Comparison of ENCODE assay signal across 19 cellular contexts in genomic region chr12:64655141-64655540, GRCh38. TPM values are rescaled to one million over a fixed set of nuclear protein-coding genes. Genes with fewer than 3 reads are reported as not detected.
DNase-seq lines count a peak whose midpoint lies in the region; ATAC-seq and TF ChIP-seq lines count a peak whose summit lies in the region.
"Had no signal": no experiment of that assay in that cellular context is flagged by ENCODE, and none has a peak within 500 bp of the region (broad histone marks: within the 10 kb centered on the region; RNA-seq: fewer than 3 reads in every experiment).

No MANE protein-coding gene starts in this region.

- no peaks in the 10 kb centered on the region for H3K27me3 Mint-ChIP-seq in CD4-positive, CD25-positive, alpha-beta regulatory T cell
- H3K27me3 Mint-ChIP-seq in Caco-2 (ENCODE audit: insufficient read depth, unreplicated experiment), result no peaks in the 10 kb centered on the region
- no peaks in the 10 kb centered on the region for H3K27me3 Mint-ChIP-seq in activated naive CD8-positive, alpha-beta T cell treated with anti-CD3 and anti-CD28 coated beads for 36 hours
- H3K27me3 Mint-ChIP-seq in naive thymus-derived CD4-positive, alpha-beta T cell, result no peaks in the 10 kb centered on the region
- H3K27me3 Mint-ChIP-seq: activated CD4-positive, alpha-beta T cell treated with anti-CD3 and anti-CD28 coated beads, Interleukin-2, amount 10 ng/mL, durations not matched to agents 24 days and 14 days had no signal

- no peak overlapping the region for H3K4me3 ChIP-seq in CD4-positive, CD25-positive, alpha-beta regulatory T cell (ENCODE audit: low read depth, low read length)
- H3K4me3 ChIP-seq in Caco-2 (ENCODE audit: low read depth, low read length) (no peak overlapping the region), tibial nerve (no peak overlapping the region)
- H3K4me3 ChIP-seq in naive thymus-derived CD4-positive, alpha-beta T cell (ENCODE audit: low read length), result no peak overlapping the region
- H3K4me3 ChIP-seq: lower lobe of right lung had no signal

- intact Hi-C loops in Caco-2 (cut with micrococcal nuclease; ENCODE audit: unreplicated experiment), result loop anchor here (1.0 kb wide), 1 partner anchor 30 kb away; no protein-coding TSS in a partner anchor
- intact Hi-C loops in naive thymus-derived CD4-positive, alpha-beta T cell (cut with micrococcal nuclease), result loop anchor here in 1 of 2 donors (2.0 to 5.0 kb wide), 2 partner anchors 14 to 42 kb away; no protein-coding TSS in a partner anchor

- no peaks in the 10 kb centered on the region for H3K9me3 Mint-ChIP-seq in CD4-positive, CD25-positive, alpha-beta regulatory T cell
- H3K9me3 Mint-ChIP-seq in Caco-2 (ENCODE audit: unreplicated experiment), result no peaks in the 10 kb centered on the region
- H3K9me3 Mint-ChIP-seq in activated naive CD8-positive, alpha-beta T cell treated with anti-CD3 and anti-CD28 coated beads for 36 hours, result peaks cover 2% of the 10 kb centered on the region
- peaks cover 0 to 2% (median 0%) of the 10 kb centered on the region in 11 donors for H3K9me3 Mint-ChIP-seq in naive thymus-derived CD4-positive, alpha-beta T cell
- H3K9me3 Mint-ChIP-seq: activated CD4-positive, alpha-beta T cell treated with anti-CD3 and anti-CD28 coated beads, Interleukin-2, amount 10 ng/mL, durations not matched to agents 24 days and 14 days had no signal

- BruUV-seq in Caco-2 (replicated peaks; lab: Mats Ljungman, UMichigan), result no TSS peak

- CTCF ChIA-PET in Caco-2 (lab: Charles Lee), result no interaction called here
- CTCF ChIA-PET in naive thymus-derived CD4-positive, alpha-beta T cell (lab: Charles Lee), result interaction anchor here (0.6 to 1.2 kb wide), 2 partner anchors 24 to 42 kb away, joined by 3 to 4 read pairs; no protein-coding TSS in a partner anchor

- POLR2A ChIA-PET in Caco-2 (lab: Charles Lee), result no interaction called here
- POLR2A ChIA-PET in naive thymus-derived CD4-positive, alpha-beta T cell (lab: Charles Lee), result interaction anchor here (0.6 to 1.0 kb wide), 3 partner anchors 44 to 193 kb away, joined by 3 read pairs; no protein-coding TSS in a partner anchor

- H3K4me1 ChIP-seq in CD4-positive, CD25-positive, alpha-beta regulatory T cell (ENCODE audit: control insufficient read depth, insufficient read depth, low read length, poor library complexity, severe bottlenecking), result peaks cover 90% of the 10 kb centered on the region
- peaks cover 54% of the 10 kb centered on the region for H3K4me1 ChIP-seq in Caco-2
- peaks cover 57 to 76% of the 10 kb centered on the region in 2 donors for H3K4me1 ChIP-seq in naive thymus-derived CD4-positive, alpha-beta T cell (ENCODE audit: control insufficient read depth in 2 of 2, insufficient read depth in 2 of 2, low read length in 2 of 2)
- peaks cover 0 to 9% (median 3%) of the 10 kb centered on the region in 4 donors for H3K4me1 ChIP-seq in tibial nerve

- H3K36me3 ChIP-seq in CD4-positive, CD25-positive, alpha-beta regulatory T cell (ENCODE audit: control insufficient read depth, insufficient read depth, low read length), result peaks cover 23% of the 10 kb centered on the region
- H3K36me3 ChIP-seq in Caco-2 (ENCODE audit: control insufficient read depth, insufficient read depth, low read length) (no peaks in the 10 kb centered on the region; the same call in 1 of the 2 replicates), tibial nerve (no peaks in the 10 kb centered on the region)
- peaks cover 0 to 4% (median 0%) of the 10 kb centered on the region in 3 experiments for H3K36me3 ChIP-seq in naive thymus-derived CD4-positive, alpha-beta T cell (ENCODE audit: control insufficient read depth in 2 of 3, insufficient read depth in 3 of 3, low read length in 3 of 3)
- H3K36me3 ChIP-seq: lower lobe of right lung had no signal

- WGBS in tibial nerve, 2 donors, result 94 to 97% methylated on average over 3 of the region's 3 CpGs

- peak overlapping the region in 2 of 4 donors; percentile 7 to 50 for H3K4me3 Mint-ChIP-seq in CD4-positive, CD25-positive, alpha-beta regulatory T cell
- peak overlapping the region; percentile 19 for H3K4me3 Mint-ChIP-seq in Caco-2 (ENCODE audit: unreplicated experiment)
- no peak overlapping the region for H3K4me3 Mint-ChIP-seq in activated naive CD8-positive, alpha-beta T cell treated with anti-CD3 and anti-CD28 coated beads for 36 hours
- peak overlapping the region in 7 of 10 donors; percentile 12 to 66 (median 54) for H3K4me3 Mint-ChIP-seq in naive thymus-derived CD4-positive, alpha-beta T cell
- H3K4me3 Mint-ChIP-seq: activated CD4-positive, alpha-beta T cell treated with anti-CD3 and anti-CD28 coated beads, Interleukin-2, amount 10 ng/mL, durations not matched to agents 24 days and 14 days had no signal

- H3K4me1 Mint-ChIP-seq in CD4-positive, CD25-positive, alpha-beta regulatory T cell, result peaks cover 47 to 95% (median 70%) of the 10 kb centered on the region in 4 donors
- H3K4me1 Mint-ChIP-seq in Caco-2 (ENCODE audit: low read depth, unreplicated experiment), result peaks cover 18% of the 10 kb centered on the region
- H3K4me1 Mint-ChIP-seq in activated naive CD8-positive, alpha-beta T cell treated with anti-CD3 and anti-CD28 coated beads for 36 hours, result peaks cover 75% of the 10 kb centered on the region
- peaks cover 63 to 100% (median 85%) of the 10 kb centered on the region in 7 donors for H3K4me1 Mint-ChIP-seq in naive thymus-derived CD4-positive, alpha-beta T cell

- no peak for TF ChIP-seq POLR2A in tibial nerve (IDR thresholded peaks at IDR 0.05)

- H3K9me3 ChIP-seq in CD4-positive, CD25-positive, alpha-beta regulatory T cell (ENCODE audit: control insufficient read depth in 2 of 2, low read length in 2 of 2), result no peaks in the 10 kb centered on the region
- H3K9me3 ChIP-seq in Caco-2 (no peaks in the 10 kb centered on the region), tibial nerve (no peaks in the 10 kb centered on the region)
- no peaks in the 10 kb centered on the region for H3K9me3 ChIP-seq in naive thymus-derived CD4-positive, alpha-beta T cell (ENCODE audit: control insufficient read depth in 2 of 3, low read length in 3 of 3)
- H3K9me3 ChIP-seq: lower lobe of right lung had no signal

- no peak for ATAC-seq in CD4-positive, CD25-positive, alpha-beta regulatory T cell (ENCODE audit: low read depth in 2 of 2)
- ATAC-seq in naive thymus-derived CD4-positive, alpha-beta T cell, result no peak
- ATAC-seq: HCT116, lower lobe of right lung, sciatic nerve had no signal

- peak overlapping the region; percentile 80 to 91 (median 85) for H3K27ac Mint-ChIP-seq in CD4-positive, CD25-positive, alpha-beta regulatory T cell
- H3K27ac Mint-ChIP-seq in Caco-2 (ENCODE audit: unreplicated experiment), result peak overlapping the region; percentile 57
- peak overlapping the region; percentile 44 for H3K27ac Mint-ChIP-seq in activated naive CD8-positive, alpha-beta T cell treated with anti-CD3 and anti-CD28 coated beads for 36 hours
- peak overlapping the region in 8 of 9 donors; percentile 69 to 92 (median 87) for H3K27ac Mint-ChIP-seq in naive thymus-derived CD4-positive, alpha-beta T cell
- H3K27ac Mint-ChIP-seq: activated CD4-positive, alpha-beta T cell treated with anti-CD3 and anti-CD28 coated beads, Interleukin-2, amount 10 ng/mL, durations not matched to agents 24 days and 14 days had no signal

- H3K27me3 ChIP-seq in CD4-positive, CD25-positive, alpha-beta regulatory T cell (ENCODE audit: control insufficient read depth, insufficient read depth, low read length), result no peaks in the 10 kb centered on the region
- H3K27me3 ChIP-seq in Caco-2 (replicated peaks; ENCODE audit: control insufficient read depth, insufficient read depth, low read length) (no peaks in the 10 kb centered on the region), tibial nerve (no peaks in the 10 kb centered on the region)
- no peaks in the 10 kb centered on the region for H3K27me3 ChIP-seq in naive thymus-derived CD4-positive, alpha-beta T cell (ENCODE audit: control insufficient read depth in 2 of 2, insufficient read depth in 2 of 2, low read length in 2 of 2)

- no peak for TF ChIP-seq CTCF in Caco-2 (IDR thresholded peaks at IDR 0.05; ENCODE audit: insufficient read depth in 1 of 2, low read depth in 1 of 2, low read length in 1 of 2, severe bottlenecking in 1 of 2, unreplicated experiment in 1 of 2)
- no peak for TF ChIP-seq CTCF in tibial nerve (IDR thresholded peaks at IDR 0.05)

- peaks cover 42% of the 10 kb centered on the region for H3K36me3 Mint-ChIP-seq in CD4-positive, CD25-positive, alpha-beta regulatory T cell
- no peaks in the 10 kb centered on the region for H3K36me3 Mint-ChIP-seq in Caco-2 (ENCODE audit: insufficient read depth, unreplicated experiment)
- peaks cover 33% of the 10 kb centered on the region for H3K36me3 Mint-ChIP-seq in activated naive CD8-positive, alpha-beta T cell treated with anti-CD3 and anti-CD28 coated beads for 36 hours
- H3K36me3 Mint-ChIP-seq in naive thymus-derived CD4-positive, alpha-beta T cell, result peaks cover 4 to 35% (median 19%) of the 10 kb centered on the region in 5 donors

- no peak for TF ChIP-seq EP300 in tibial nerve (IDR thresholded peaks at IDR 0.05)

- peak overlapping the region; percentile 35 for H3K27ac ChIP-seq in CD4-positive, CD25-positive, alpha-beta regulatory T cell (ENCODE audit: insufficient read depth, low read length, poor library complexity, severe bottlenecking)
- H3K27ac ChIP-seq in naive thymus-derived CD4-positive, alpha-beta T cell (ENCODE audit: low read depth, low read length), result peak overlapping the region; percentile 12
- no peak overlapping the region for H3K27ac ChIP-seq in tibial nerve
- H3K27ac ChIP-seq: lower lobe of right lung had no signal

- no peak for DNase-seq in CD4-positive, CD25-positive, alpha-beta regulatory T cell
- DNase-seq in Caco-2, result peak; percentile 52 to 54
- DNase-seq in activated naive CD8-positive, alpha-beta T cell treated with anti-CD3 and anti-CD28 coated beads for 36 hours, result no peak
- DNase-seq in naive thymus-derived CD4-positive, alpha-beta T cell, result no peak
- DNase-seq in NCI-H1930 (lab: John Stamatoyannopoulos, UW), result no peak
- no peak for DNase-seq in tibial nerve (ENCODE audit: low spot score in 2 of 2)
- DNase-seq in activated CD8-positive, alpha-beta memory T cell treated with anti-CD3 and anti-CD28 coated beads, Interleukin-2, amount 50 U/mL, for 4 hours, result no peak
- DNase-seq: activated CD4-positive, alpha-beta T cell treated with anti-CD3 and anti-CD28 coated beads, Interleukin-2, amount 10 ng/mL, durations not matched to agents 24 days and 14 days; activated T-cell treated with anti-CD3 and anti-CD28 coated beads for 4 hours; AML-193; caudate nucleus; Karpas-422; lower lobe of right lung; NCI-H146; NCI-H774; stimulated activated naive CD4-positive, alpha-beta T cell treated with Interleukin-2 at 50 U/mL for 16 hours; T-helper 9 cell had no signal

RNA-seq across cellular contexts. Expression of gene RASSF3, which starts 44.8 kb away (rescaled TPM):
- 158 TPM for total RNA-seq in CD4-positive, CD25-positive, alpha-beta regulatory T cell
- polyA plus RNA-seq in CD4-positive, CD25-positive, alpha-beta regulatory T cell, result 10 to 100 TPM in 2 of 4 donors, 1 to 10 TPM in 2; 5.5 to 12.8 (median 8.0) TPM
- 22.6 and 25.7 TPM in 2 replicates for total RNA-seq in Caco-2 (2022)
- 10 to 100 TPM; 48.0 to 51.0 TPM for total RNA-seq in activated naive CD8-positive, alpha-beta T cell treated with anti-CD3 and anti-CD28 coated beads for 36 hours
- 100 to 1,000 TPM in 4 of 5 experiments, 10 to 100 TPM in 1; 79.0 to 200 (median 107) TPM for total RNA-seq in naive thymus-derived CD4-positive, alpha-beta T cell
- 1 to 10 TPM; 4.4 to 5.5 TPM for polyA plus RNA-seq in naive thymus-derived CD4-positive, alpha-beta T cell
- total RNA-seq in tibial nerve, result 10 to 100 TPM; 14.7 to 18.3 (median 16.7) TPM

Comparison
In these comparisons a context has a peak if more than half of its experiments do, and no peak if none do; other contexts are left out.
1. DNase-seq: peak in Caco-2 (2 of 2); none in CD4-positive, CD25-positive, alpha-beta regulatory T cell (0 of 3), activated naive CD8-positive, alpha-beta T cell treated with anti-CD3 and anti-CD28 coated beads for 36 hours (single experiment), naive thymus-derived CD4-positive, alpha-beta T cell (0 of 9), NCI-H1930 (0 of 2), tibial nerve (0 of 2) and activated CD8-positive, alpha-beta memory T cell treated with anti-CD3 and anti-CD28 coated beads, Interleukin-2, amount 50 U/mL, for 4 hours (single experiment).
2. H3K27ac ChIP-seq: peak in CD4-positive, CD25-positive, alpha-beta regulatory T cell (single experiment) and naive thymus-derived CD4-positive, alpha-beta T cell (single experiment); none in tibial nerve (0 of 4).
3. Peak in every context shown above with its lines, with median percentiles within 50 percentile points of each other: H3K27ac Mint-ChIP-seq.